ENCODE assay signal across 29 cellular contexts in genomic region chr2:176542456-176542855, GRCh38.
"Had no signal": no experiment of that assay in that cellular context is flagged by ENCODE, and none has a peak within 500 bp of the region (broad histone marks: within the 10 kb centered on the region; RNA-seq: fewer than 3 reads in every experiment).

No MANE protein-coding gene starts in this region.

- H3K9ac ChIP-seq: KMS-11 had no signal

- H3K27me3 ChIP-seq: SJCRH30 had no signal

- H3K9me3 ChIP-seq: SJCRH30 had no signal

- H2AFZ ChIP-seq: PC-9 had no signal

- H3K4me3 ChIP-seq: PC-9, SJCRH30, SK-N-MC had no signal

- H3K4me2 ChIP-seq: KMS-11, PC-9 had no signal

- H3K36me3 ChIP-seq: SJCRH30 had no signal

- H3K27ac ChIP-seq: KMS-11, PC-9, RWPE1, SJCRH30, SK-N-MC had no signal

- DNase-seq: Karpas-422, MM.1S, MV-4-11, NCI-H1092, NCI-H1105, NCI-H1417 treated with DMSO at 0.1 percent for 48 hours, NCI-H1436 treated with DMSO at 0.1 percent for 48 hours, NCI-H1694 treated with DMSO at 0.1 percent for 48 hours, NCI-H187 treated with DMSO at 0.1 percent for 48 hours, NCI-H2029, NCI-H2081, NCI-H2171 treated with DMSO at 0.1 percent for 48 hours, NCI-H2227 treated with DMSO at 0.1 percent for 48 hours, NCI-H345, NCI-H446, NCI-H510A treated with DMSO at 0.1 percent for 48 hours, NCI-H524 treated with DMSO at 0.1 percent for 48 hours, NCI-H526 treated with DMSO at 0.1 percent for 48 hours, NCI-H774, PC-9, SHP77, SIG-M5, SJCRH30 had no signal

- ATAC-seq: Panc1, Right ventricle myocardium inferior, SK-N-SH treated with all-trans-retinoic acid at 6 μM for 48 hours had no signal

- H3K4me1 ChIP-seq: SJCRH30 had no signal
